8 cellular contexts compared by ENCODE assay signal in genomic region chr7:44477063-44477830, GRCh38. TPM values are rescaled to one million over a fixed set of nuclear protein-coding genes. Genes with fewer than 3 reads are reported as not detected.
A peak's percentile ranks its signal among the peaks of the same experiment; 100 is the strongest.
DNase-seq lines count a peak whose midpoint lies in the region; FAIRE-seq and TF ChIP-seq lines count a peak whose summit lies in the region.

No MANE protein-coding gene starts in this region.

- intact Hi-C loops in posterior vena cava (cut with DNase I), result loop anchor here (5.0 kb wide), 1 partner anchor 235 kb away; no protein-coding TSS in a partner anchor

- peaks cover 5 to 18% of the 10 kb centered on the region in 2 donors for H3K36me3 ChIP-seq in small intestine (ENCODE audit: control insufficient read depth in 2 of 2, insufficient read depth in 2 of 2, low read length in 2 of 2)

- CTCF ChIA-PET in GM10248 (lab: Yijun Ruan, JAX) (interaction anchor here (0.6 to 2.0 kb wide), 11 partner anchors 9 to 240 kb away, joined by 3 to 6 read pairs (median 3); no protein-coding TSS in a partner anchor), HEK293T (lab: Yijun Ruan, JAX) (interaction anchor here (0.6 kb wide), 2 partner anchors 13 to 471 kb away, joined by 3 read pairs; partner anchors contain the start of gene NUDCD3)

- POLR2A ChIA-PET in GM10248 (lab: Yijun Ruan, JAX) (interaction anchor here (0.7 kb wide), 1 partner anchor 546 kb away, joined by 4 read pairs; no protein-coding TSS in a partner anchor), HEK293T (lab: Yijun Ruan, JAX) (no interaction called here)

- TF ChIP-seq CTCF in GM10248 (IDR thresholded peaks at IDR 0.05; ENCODE audit: control extremely low read depth, extremely low read depth, low read depth, missing control alignments), result peak; percentile 93

- no peaks in the 10 kb centered on the region for H3K27me3 ChIP-seq in small intestine (ENCODE audit: control insufficient read depth in 2 of 2, insufficient read depth in 2 of 2, low read length in 2 of 2)

- H3K4me3 ChIP-seq in small intestine (ENCODE audit: low read depth in 1 of 2, low read length in 2 of 2), result no peak overlapping the region

- DNase-seq in GM10248 (ENCODE audit: extremely low spot score), result peak; percentile 69
- peak; percentile 83 for DNase-seq in HEK293T (ENCODE audit: extremely low spot score)
- DNase-seq in NCI-H128 (lab: John Stamatoyannopoulos, UW; ENCODE audit: unreplicated experiment), result peak; percentile 47
- DNase-seq in T1000 (lab: John Stamatoyannopoulos, UW), result peak; percentile 20
- peak; percentile 88 for DNase-seq in astrocyte of the hippocampus (ENCODE audit: low read depth, low spot score)
- peak; percentile 8 to 77 for DNase-seq in hippocampal formation (lab: John Stamatoyannopoulos, UW)
- DNase-seq in small intestine, result peak; percentile 72
- DNase-seq in posterior vena cava (ENCODE audit: low spot score), result no peak

- FAIRE-seq in small intestine (lab: Jason Lieb, UNC), result no peak

- no peaks in the 10 kb centered on the region for H3K9me3 ChIP-seq in small intestine (ENCODE audit: control insufficient read depth, low read depth)

- WGBS in small intestine, 3 donors, result 35 to 40% (median 36%) methylated on average over 6 of the region's 6 CpGs

- H3K4me1 ChIP-seq in small intestine (ENCODE audit: control insufficient read depth in 2 of 2, insufficient read depth in 1 of 2, low read depth in 1 of 2, low read length in 1 of 2), result peaks cover 0 to 3% of the 10 kb centered on the region in 2 donors

- no peak overlapping the region for H3K27ac ChIP-seq in small intestine (ENCODE audit: low read depth in 1 of 2, low read length in 1 of 2)

TF ChIP-seq in HEK293T, 16 proteins besides CTCF, POLR2A, EP300 and RAD21:
- TF ChIP-seq FOXK2 (IDR thresholded peaks at IDR 0.05), result no peak
- TF ChIP-seq PKNOX1 (IDR thresholded peaks at IDR 0.05), result peak; percentile 16; the same call in 1 of the 2 replicates
- no peak for TF ChIP-seq TARDBP (IDR thresholded peaks at IDR 0.05)
- TF ChIP-seq FOXA1 (IDR thresholded peaks at IDR 0.05), result no peak
TF ChIP-seq in HEK293T: peak in this region for 1.

RNA-seq across cellular contexts. Expression of gene NUDCD3, which starts 13.2 kb away (rescaled TPM):
- polyA plus RNA-seq in small intestine, result 10 to 100 TPM; 13.4 to 35.5 (median 15.7) TPM
- total RNA-seq in posterior vena cava, result 10 to 100 TPM; 70.6 to 75.1 TPM
